ENCODE assay signal across 8 cellular contexts in the genomic region with DNA sequence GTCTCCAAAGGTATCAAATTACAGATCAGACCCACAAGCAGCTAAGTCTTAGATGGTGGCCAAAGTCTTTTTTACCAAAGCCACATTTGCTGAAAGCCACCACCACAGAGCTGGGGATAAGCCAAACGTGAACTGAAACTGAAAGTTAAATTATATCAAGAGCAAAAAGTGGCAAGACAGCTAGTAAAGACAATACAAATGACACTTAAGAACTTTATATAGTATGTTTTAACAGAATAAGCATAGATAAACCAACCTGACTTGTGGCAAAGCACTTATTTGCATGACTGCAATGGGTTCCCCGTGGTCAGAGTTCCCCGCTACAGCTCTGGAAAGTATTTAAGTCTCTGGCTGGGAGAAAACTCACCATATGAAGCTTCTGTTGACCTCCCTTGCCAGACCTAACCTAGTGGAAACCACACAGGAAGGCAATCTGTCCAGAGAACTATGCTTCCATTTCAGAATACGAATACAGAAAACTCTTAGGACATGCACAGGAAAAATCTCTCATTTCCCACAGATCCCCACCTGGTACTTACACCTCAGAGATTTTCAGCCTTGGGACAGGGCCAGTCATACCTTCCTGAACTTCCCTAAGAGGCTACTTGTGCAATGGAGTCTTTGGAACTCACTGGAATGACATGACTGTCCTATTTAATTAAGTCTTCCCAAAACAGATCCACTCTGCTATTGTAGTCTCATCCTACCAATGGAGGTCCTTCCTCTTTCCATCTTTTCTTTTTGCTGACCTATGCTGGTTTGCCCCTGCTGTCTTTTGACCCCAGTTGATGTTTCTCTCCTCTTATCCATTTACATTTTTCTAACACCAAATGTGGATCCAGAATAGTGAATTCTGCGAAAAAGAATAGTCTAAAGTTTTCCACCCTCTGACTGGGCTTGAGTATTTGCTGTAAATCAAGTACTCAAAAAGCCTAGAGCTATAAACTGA.
DNase-seq lines count a peak whose midpoint lies in the region; ATAC-seq and TF ChIP-seq lines count a peak whose summit lies in the region.

No MANE protein-coding gene starts in this region.

- peaks cover 11% of the 10 kb centered on the region for H3K4me1 ChIP-seq in OCI-LY3 (ENCODE audit: low read length)
- H3K4me1 ChIP-seq in right atrium auricular region, result peaks cover 0 to 19% of the 10 kb centered on the region in 2 donors

- peak overlapping the region; percentile 64 for H3K4me3 ChIP-seq in OCI-LY3 (ENCODE audit: low read length)
- peak overlapping the region in 1 of 2 donors; percentile 24 for H3K4me3 ChIP-seq in right atrium auricular region

- no peaks in the 10 kb centered on the region for H3K79me2 ChIP-seq in OCI-LY3 (ENCODE audit: low read length)

- no peak overlapping the region for H3K27ac Mint-ChIP-seq in osteocyte (ENCODE audit: unreplicated experiment)

- DNase-seq in right atrium auricular region (ENCODE audit: low spot score), result no peak
- DNase-seq in iPS-NIHi11 (ENCODE audit: low spot score), result no peak
- no peak for DNase-seq in KG1 (lab: John Stamatoyannopoulos, UW)
- DNase-seq in stimulated activated CD4-positive, alpha-beta T cell treated with anti-CD3 and anti-CD28 coated beads, Interleukin-2, amount 100 ng/mL, for 24 hours, result no peak
- DNase-seq in osteocyte (ENCODE audit: extremely low spot score, unreplicated experiment), result no peak

- no peak overlapping the region for H3K4me3 Mint-ChIP-seq in osteocyte (ENCODE audit: unreplicated experiment)

- H3K4me2 ChIP-seq in OCI-LY3 (ENCODE audit: low read length), result peak overlapping the region; percentile 83

- peak overlapping the region; percentile 66 for H2AFZ ChIP-seq in OCI-LY3 (ENCODE audit: low read depth, low read length)

- peaks cover 18% of the 10 kb centered on the region for H3K27me3 Mint-ChIP-seq in osteocyte (ENCODE audit: unreplicated experiment)

- H4K20me1 ChIP-seq in OCI-LY3 (ENCODE audit: insufficient read depth, low read length), result no peaks in the 10 kb centered on the region

- H3K36me3 Mint-ChIP-seq in osteocyte (ENCODE audit: unreplicated experiment), result no peaks in the 10 kb centered on the region

- peak; percentile 92 for ATAC-seq in GM18873 (IDR thresholded peaks at IDR 0.05; ENCODE audit: low FRiP score, unreplicated experiment)
- ATAC-seq in HG02642 (IDR thresholded peaks at IDR 0.05; ENCODE audit: poor library complexity, unreplicated experiment), result peak; percentile 92

- no peaks in the 10 kb centered on the region for H3K4me1 Mint-ChIP-seq in osteocyte (ENCODE audit: unreplicated experiment)

- H3K9me3 Mint-ChIP-seq in osteocyte (ENCODE audit: unreplicated experiment), result no peaks in the 10 kb centered on the region

- TF ChIP-seq CTCF in OCI-LY3 (IDR thresholded peaks at IDR 0.05; ENCODE audit: low read depth, low read length) (no peak), right atrium auricular region (IDR thresholded peaks at IDR 0.05) (no peak), osteocyte (IDR thresholded peaks at IDR 0.05) (no peak)

- H3K9ac ChIP-seq in OCI-LY3 (ENCODE audit: low read length), result peak overlapping the region; percentile 13

- H3K27me3 ChIP-seq in OCI-LY3 (ENCODE audit: low read depth, low read length) (no peaks in the 10 kb centered on the region), right atrium auricular region (no peaks in the 10 kb centered on the region)

- no peak overlapping the region for H3K27ac ChIP-seq in OCI-LY3 (ENCODE audit: low read length)
- H3K27ac ChIP-seq in right atrium auricular region, result peak overlapping the region; percentile 20 to 71

- H3K36me3 ChIP-seq in OCI-LY3 (replicated peaks; ENCODE audit: low read depth, low read length) (no peaks in the 10 kb centered on the region), right atrium auricular region (no peaks in the 10 kb centered on the region)

- no peaks in the 10 kb centered on the region for H3K9me3 ChIP-seq in OCI-LY3 (ENCODE audit: insufficient read depth, low read length)
- no peaks in the 10 kb centered on the region for H3K9me3 ChIP-seq in right atrium auricular region
